Comparison of ENCODE assay signal across 8 cellular contexts in genomic region chr5:142356716-142357468, GRCh38. TPM values are rescaled to one million over a fixed set of nuclear protein-coding genes. Genes with fewer than 3 reads are reported as not detected.
DNase-seq lines count a peak whose midpoint lies in the region; ATAC-seq and TF ChIP-seq lines count a peak whose summit lies in the region.

No MANE protein-coding gene starts in this region.

- no peak overlapping the region for H3K23ac ChIP-seq in trophoblast cell (ENCODE audit: low read length)

- H3K27ac ChIP-seq in SU-DHL-6 (ENCODE audit: low read depth, low read length) (no peak overlapping the region), heart left ventricle (peak overlapping the region; percentile 85 to 97 (median 94)), trophoblast cell (ENCODE audit: low read depth, low read length) (peak overlapping the region; percentile 78), tibial nerve (peak overlapping the region; percentile 92 to 97 (median 94))

- H2AK5ac ChIP-seq in trophoblast cell (ENCODE audit: low read length), result no peak overlapping the region

- peaks cover 50% of the 10 kb centered on the region for H3K4me1 Mint-ChIP-seq in activated naive CD8-positive, alpha-beta T cell treated with anti-CD3 and anti-CD28 coated beads, Interleukin-2, amount 50 U/mL, for 24 hours

- peak overlapping the region; percentile 40 for H3K4ac ChIP-seq in trophoblast cell (ENCODE audit: low read depth, low read length)

- peak overlapping the region; percentile 94 for H4K8ac ChIP-seq in trophoblast cell (ENCODE audit: low read depth, low read length)

- peak overlapping the region; percentile 59 for H3K9ac ChIP-seq in SU-DHL-6 (ENCODE audit: low read length)
- peak overlapping the region; percentile 68 for H3K9ac ChIP-seq in trophoblast cell (ENCODE audit: low read length)

- H4K20me1 ChIP-seq in SU-DHL-6 (ENCODE audit: low read depth, low read length), result no peaks in the 10 kb centered on the region

- H3K27me3 ChIP-seq in H7 (ENCODE audit: control insufficient read depth, insufficient read depth, low read length) (no peaks in the 10 kb centered on the region), SU-DHL-6 (ENCODE audit: low read length) (0 out of 2 replicates have a peak, but pooled peaks cover 3% of the 10 kb centered on the region), heart left ventricle (peaks cover 0 to 33% (median 0%) of the 10 kb centered on the region in 9 donors), trophoblast cell (ENCODE audit: insufficient read depth, low read length) (peaks cover 5% of the 10 kb centered on the region), tibial nerve (peaks cover 0 to 4% of the 10 kb centered on the region in 2 donors)

- H3K27ac Mint-ChIP-seq in activated naive CD8-positive, alpha-beta T cell treated with anti-CD3 and anti-CD28 coated beads, Interleukin-2, amount 50 U/mL, for 24 hours, result peak overlapping the region; percentile 84

- TF ChIP-seq CTCF in SU-DHL-6 (IDR thresholded peaks at IDR 0.05; ENCODE audit: insufficient read depth, low read length, poor library complexity, severe bottlenecking) (no peak), heart left ventricle (IDR thresholded peaks at IDR 0.05) (peak in 1 of 12 donors; percentile 16), tibial nerve (IDR thresholded peaks at IDR 0.05) (peak in 2 of 5 experiments; percentile 27 to 36)

- H2BK5ac ChIP-seq in trophoblast cell (ENCODE audit: low read depth, low read length, poor library complexity), result peak overlapping the region; percentile 89

- H3K9me3 ChIP-seq in SU-DHL-6 (ENCODE audit: insufficient read depth, low read length) (no peaks in the 10 kb centered on the region), heart left ventricle (no peaks in the 10 kb centered on the region), trophoblast cell (ENCODE audit: insufficient read depth, low read depth, low read length) (no peaks in the 10 kb centered on the region), tibial nerve (no peaks in the 10 kb centered on the region)

- no peaks in the 10 kb centered on the region for H3K9me3 Mint-ChIP-seq in activated naive CD8-positive, alpha-beta T cell treated with anti-CD3 and anti-CD28 coated beads, Interleukin-2, amount 50 U/mL, for 24 hours

- H2BK12ac ChIP-seq in trophoblast cell (ENCODE audit: low read length), result peak overlapping the region; percentile 88

- H4K12ac ChIP-seq in trophoblast cell (ENCODE audit: low read depth, low read length), result peak overlapping the region; percentile 89

- H3K9me2 ChIP-seq in SU-DHL-6 (replicated peaks; ENCODE audit: insufficient read depth, low read length), result no peaks in the 10 kb centered on the region

- peak overlapping the region; percentile 76 for H3K4me3 Mint-ChIP-seq in activated naive CD8-positive, alpha-beta T cell treated with anti-CD3 and anti-CD28 coated beads, Interleukin-2, amount 50 U/mL, for 24 hours

- H3K4me2 ChIP-seq in SU-DHL-6 (ENCODE audit: low read depth, low read length, poor library complexity, severe bottlenecking) (peak overlapping the region; percentile 93), trophoblast cell (ENCODE audit: low read length) (peak overlapping the region; percentile 81)

- peak overlapping the region; percentile 96 for H3K14ac ChIP-seq in trophoblast cell (ENCODE audit: low read length)

- H3K36me3 Mint-ChIP-seq in activated naive CD8-positive, alpha-beta T cell treated with anti-CD3 and anti-CD28 coated beads, Interleukin-2, amount 50 U/mL, for 24 hours (ENCODE audit: low read depth), result no peaks in the 10 kb centered on the region

- peak overlapping the region; percentile 95 for H3K18ac ChIP-seq in trophoblast cell (ENCODE audit: low read length)

- TF ChIP-seq POLR2A in heart left ventricle (IDR thresholded peaks at IDR 0.05), result peak; percentile 7 to 62
- TF ChIP-seq POLR2A in tibial nerve (IDR thresholded peaks at IDR 0.05), result peak; percentile 18 to 51

- H4K91ac ChIP-seq in trophoblast cell (ENCODE audit: low read depth, low read length), result peak overlapping the region; percentile 97

- whole genome bisulfite sequencing in heart left ventricle, 4 donors, result 0 to 1% (median 0%) methylated on average over 16 to 82 of the region's 82 CpGs
- no CpG with 5 or more reads among the region's 82 CpGs for WGBS in trophoblast cell (ENCODE audit: extremely low coverage, insufficient coverage, insufficient read length)
- 1% methylated on average over 52 to 68 of the region's 82 CpGs for WGBS in tibial nerve, 2 donors

- H2BK120ac ChIP-seq in trophoblast cell (ENCODE audit: insufficient read depth, low read length, poor library complexity), result peak overlapping the region; percentile 100

- H3K36me3 ChIP-seq in H7 (replicated peaks; ENCODE audit: control insufficient read depth, insufficient read depth, low read length), result no peaks in the 10 kb centered on the region
- H3K36me3 ChIP-seq in SU-DHL-6 (ENCODE audit: low read length), result no peaks in the 10 kb centered on the region
- no peaks in the 10 kb centered on the region for H3K36me3 ChIP-seq in heart left ventricle
- no peaks in the 10 kb centered on the region for H3K36me3 ChIP-seq in trophoblast cell (ENCODE audit: control insufficient read depth in 1 of 2, insufficient read depth in 2 of 2, low read length in 2 of 2)
- no peaks in the 10 kb centered on the region for H3K36me3 ChIP-seq in tibial nerve

- H2AFZ ChIP-seq in SU-DHL-6 (ENCODE audit: low read depth, low read length, severe bottlenecking), result peak overlapping the region; percentile 98
- H2AFZ ChIP-seq in trophoblast cell (ENCODE audit: insufficient read depth, low read length, poor library complexity), result peak overlapping the region; percentile 93

- H3K79me2 ChIP-seq in SU-DHL-6 (ENCODE audit: insufficient read depth, low read length) (no peaks in the 10 kb centered on the region), trophoblast cell (ENCODE audit: control insufficient read depth, insufficient read depth, low read length, poor library complexity) (peaks cover 5% of the 10 kb centered on the region)

- TF ChIP-seq EP300 in tibial nerve (IDR thresholded peaks at IDR 0.05), result peak in 1 of 2 donors; percentile 69

- H3K4me3 ChIP-seq in H7 (ENCODE audit: insufficient read depth, low read depth, low read length), result peak overlapping the region; percentile 32
- peak overlapping the region; percentile 82 for H3K4me3 ChIP-seq in SU-DHL-6 (ENCODE audit: insufficient read depth, low read length, poor library complexity, severe bottlenecking)
- peak overlapping the region; percentile 52 to 73 (median 64) for H3K4me3 ChIP-seq in heart left ventricle
- peak overlapping the region; percentile 68 for H3K4me3 ChIP-seq in trophoblast cell (ENCODE audit: low read depth, low read length)
- H3K4me3 ChIP-seq in tibial nerve, result peak overlapping the region; percentile 48 to 81 (median 67)

- H3K79me1 ChIP-seq in trophoblast cell (ENCODE audit: low read length), result peaks cover 11% of the 10 kb centered on the region

- peak; percentile 63 for DNase-seq in GM04503 (ENCODE audit: low read depth)
- DNase-seq in H7, result peak; percentile 91
- peak; percentile 95 for DNase-seq in M059J (ENCODE audit: low read depth)
- peak; percentile 90 for DNase-seq in activated naive CD8-positive, alpha-beta T cell treated with anti-CD3 and anti-CD28 coated beads, Interleukin-2, amount 50 U/mL, for 24 hours
- peak; percentile 89 to 93 (median 91) for DNase-seq in heart left ventricle
- DNase-seq in trophoblast cell, result peak; percentile 56 to 71
- DNase-seq in tibial nerve (ENCODE audit: low spot score in 2 of 2), result peak; percentile 67 to 75

- H3K27me3 Mint-ChIP-seq in activated naive CD8-positive, alpha-beta T cell treated with anti-CD3 and anti-CD28 coated beads, Interleukin-2, amount 50 U/mL, for 24 hours, result no peaks in the 10 kb centered on the region

- peak; percentile 81 for ATAC-seq in activated naive CD8-positive, alpha-beta T cell treated with anti-CD3 and anti-CD28 coated beads, Interleukin-2, amount 50 U/mL, for 24 hours
- ATAC-seq in heart left ventricle, result peak; percentile 74 to 93 (median 92)

- intact Hi-C loops in heart left ventricle (cut with DNase I), result loop anchor here in 8 of 10 donors (1.0 to 10.0 kb wide), 9 partner anchors 30 to 202 kb away; partner anchors contain the start of gene SPRY4 (in 2 of the 8)

- no peaks in the 10 kb centered on the region for H3F3A ChIP-seq in SU-DHL-6 (ENCODE audit: insufficient read depth)

- H3K4me1 ChIP-seq in heart left ventricle (peaks cover 0 to 22% (median 12%) of the 10 kb centered on the region in 12 donors), trophoblast cell (ENCODE audit: control insufficient read depth in 1 of 2, insufficient read depth in 2 of 2, low read length in 2 of 2) (peaks cover 5 to 6% of the 10 kb centered on the region in 2 experiments), tibial nerve (peaks cover 0 to 38% (median 8%) of the 10 kb centered on the region in 4 donors)

RNA-seq across cellular contexts. Expression of gene SPRY4, which starts 32.1 kb away (rescaled TPM):
- 71.7 and 93.3 TPM in 2 replicates for total RNA-seq in H7 (2014; rRNA removed; shearing (Covaris generic))
- 3.6 and 6.9 TPM in 2 replicates for total RNA-seq in M059J (2014; rRNA removed; shearing (Covaris generic))
- total RNA-seq in heart left ventricle (10 to 100 TPM in 5 of 9 donors, 1 to 10 TPM in 4; 4.5 to 21.3 (median 13.8) TPM), tibial nerve (10 to 100 TPM in 3 of 4 donors, 1 to 10 TPM in 1; 5.1 to 30.9 (median 17.9) TPM)
- polyA plus RNA-seq in heart left ventricle, result 1 to 10 TPM; 4.5 to 7.2 TPM
- 39.3 and 41.0 TPM in 2 replicates for polyA plus RNA-seq in trophoblast cell (2013)

Comparison
In these comparisons a context has a peak if more than half of its experiments do, and no peak if none do; other contexts are left out.
1. H3K4me3 ChIP-seq: peak in every context shown above with its lines; median percentile 82 in SU-DHL-6; 68 in trophoblast cell; 67 in tibial nerve; 64 in heart left ventricle; 32 in H7.